ENCODE assay signal across 19 cellular contexts in the genomic region with DNA sequence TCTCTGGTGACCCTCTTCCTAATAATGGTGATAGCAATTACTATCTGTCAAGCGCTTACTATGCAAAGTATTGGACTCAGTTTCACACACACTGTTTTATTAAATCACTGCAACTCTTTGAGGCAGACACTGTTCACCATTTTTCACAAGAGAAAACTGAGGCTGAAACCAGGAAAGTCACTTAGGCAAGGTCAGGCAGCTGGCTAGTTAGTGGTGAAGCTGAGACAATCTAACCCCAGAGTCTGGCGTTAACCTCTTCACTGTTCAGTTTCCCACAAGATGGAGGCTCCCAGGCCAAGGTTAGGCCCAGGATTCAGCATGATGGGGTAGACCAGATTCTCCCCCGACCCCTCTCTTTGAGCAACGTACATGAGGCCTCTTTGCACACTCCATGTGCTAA. TPM values are rescaled to one million over a fixed set of nuclear protein-coding genes. Genes with fewer than 3 reads are reported as not detected.
DNase-seq lines count a peak whose midpoint lies in the region; ATAC-seq and TF ChIP-seq lines count a peak whose summit lies in the region.
"Had no signal": no experiment of that assay in that cellular context is flagged by ENCODE, and none has a peak within 500 bp of the region (broad histone marks: within the 10 kb centered on the region; RNA-seq: fewer than 3 reads in every experiment).

No MANE protein-coding gene starts in this region.

- TF ChIP-seq POLR2A in esophagus muscularis mucosa (IDR thresholded peaks at IDR 0.05; ENCODE audit: low read depth): no peak

- H3K9me3 ChIP-seq in esophagus muscularis mucosa (no peaks in the 10 kb centered on the region), left lung (no peaks in the 10 kb centered on the region)
- H3K9me3 ChIP-seq: A549; BLaER1 treated with 17β-estradiol and CSF1 and Interleukin-3, amounts not matched to agents 10 nM and 100 nM; Caco-2 had no signal

- no peaks in the 10 kb centered on the region for H4K20me1 ChIP-seq in KMS-11 (ENCODE audit: insufficient read depth)
- H4K20me1 ChIP-seq: BLaER1 treated with 17β-estradiol and CSF1 and Interleukin-3, amounts not matched to agents 10 nM and 100 nM had no signal

- peaks cover 16% of the 10 kb centered on the region for H3K4me1 ChIP-seq in KMS-11 (ENCODE audit: low read depth, poor library complexity, severe bottlenecking)
- peaks cover 0 to 8% (median 3%) of the 10 kb centered on the region in 4 donors for H3K4me1 ChIP-seq in esophagus muscularis mucosa
- H3K4me1 ChIP-seq in left lung: no peaks in the 10 kb centered on the region
- H3K4me1 ChIP-seq: A549, Caco-2 had no signal

- no peak for TF ChIP-seq EP300 in esophagus muscularis mucosa (IDR thresholded peaks at IDR 0.05)

- peak overlapping the region; percentile 11; the same call in 1 of the 2 replicates for H3K4me2 ChIP-seq in KMS-11
- H3K4me2 ChIP-seq: A549; BLaER1 treated with 17β-estradiol and CSF1 and Interleukin-3, amounts not matched to agents 10 nM and 100 nM had no signal

- intact Hi-C loops in esophagus muscularis mucosa (cut with DNase I) (loop anchor here (10.0 kb wide), 1 partner anchor 623 kb away; no protein-coding TSS in a partner anchor), left lung (cut with DNase I) (loop anchor here (10.0 kb wide), 3 partner anchors 173 to 403 kb away; no protein-coding TSS in a partner anchor)

- H3K9ac ChIP-seq in KMS-11: no peak overlapping the region
- H3K9ac ChIP-seq: BLaER1 treated with 17β-estradiol and CSF1 and Interleukin-3, amounts not matched to agents 10 nM and 100 nM had no signal

- H3K27ac ChIP-seq in KMS-11 (peak overlapping the region; percentile 1; the same call in 1 of the 2 replicates), esophagus muscularis mucosa (replicated peaks in 1 of 4) (no peak overlapping the region), left lung (no peak overlapping the region)
- H3K27ac ChIP-seq: 22Rv1; A549; BLaER1 treated with 17β-estradiol and CSF1 and Interleukin-3, amounts not matched to agents 10 nM and 100 nM; C4-2B had no signal

- ATAC-seq in left lung: no peak
- ATAC-seq: CD8-positive, alpha-beta T cell; GM12878 had no signal

- DNase-seq in GM12865 (ENCODE audit: low read depth) (peak; percentile 25), esophagus muscularis mucosa (ENCODE audit: extremely low spot score) (peak; percentile 50), MV-4-11 (lab: John Stamatoyannopoulos, UW) (no peak), left lung (no peak), NCI-H69 (lab: John Stamatoyannopoulos, UW) (no peak)
- DNase-seq: AML-193; Caco-2; Calu3; CD4-positive, alpha-beta T cell; CD8-positive, alpha-beta T cell; GF-D8 had no signal

- 89% methylated on average over 4 of the region's 4 CpGs for WGBS in esophagus muscularis mucosa

- H3K79me2 ChIP-seq in KMS-11 (ENCODE audit: insufficient read depth, low read depth): no peaks in the 10 kb centered on the region

- H2AFZ ChIP-seq in KMS-11 (ENCODE audit: low read depth): peak overlapping the region; percentile 3; the same call in 1 of the 2 replicates

- H3K36me3 ChIP-seq in KMS-11 (ENCODE audit: insufficient read depth): no peaks in the 10 kb centered on the region
- H3K36me3 ChIP-seq in esophagus muscularis mucosa: no peaks in the 10 kb centered on the region
- no peaks in the 10 kb centered on the region for H3K36me3 ChIP-seq in left lung
- H3K36me3 ChIP-seq: BLaER1 treated with 17β-estradiol and CSF1 and Interleukin-3, amounts not matched to agents 10 nM and 100 nM had no signal

- H3K4me3 ChIP-seq in GM12865 (ENCODE audit: low read depth, low read length) (no peak overlapping the region), KMS-11 (IDR thresholded peaks at IDR 0.05; ENCODE audit: insufficient read depth, low read depth, low read length) (peak overlapping the region; percentile 28), esophagus muscularis mucosa (no peak overlapping the region), left lung (no peak overlapping the region)
- H3K4me3 ChIP-seq: A549; BLaER1 treated with 17β-estradiol and CSF1 and Interleukin-3, amounts not matched to agents 10 nM and 100 nM; GM12878 had no signal

- TF ChIP-seq CTCF in GM12865 (IDR thresholded peaks at IDR 0.05; ENCODE audit: insufficient read depth, low read depth, low read length, missing control alignments) (no peak), KMS-11 (conservative IDR thresholded peaks at IDR 0.05; ENCODE audit: low read depth, low read length) (no peak), esophagus muscularis mucosa (IDR thresholded peaks at IDR 0.05) (no peak), left lung (IDR thresholded peaks at IDR 0.05) (no peak)

- H3K27me3 ChIP-seq in KMS-11 (ENCODE audit: insufficient read depth, low read depth): no peaks in the 10 kb centered on the region
- H3K27me3 ChIP-seq in esophagus muscularis mucosa: peaks cover 0 to 4% (median 0%) of the 10 kb centered on the region in 4 donors
- H3K27me3 ChIP-seq in left lung: no peaks in the 10 kb centered on the region
- H3K27me3 ChIP-seq: BLaER1 treated with 17β-estradiol and CSF1 and Interleukin-3, amounts not matched to agents 10 nM and 100 nM had no signal

RNA-seq across cellular contexts. Expression of gene GJA8, which starts 4.8 kb away (rescaled TPM):
- total RNA-seq in esophagus muscularis mucosa (not detected), left lung (not detected)
- total RNA-seq: A172; B cell; Caco-2; Calu3; CD4-positive, alpha-beta T cell; CD8-positive, alpha-beta T cell; GM12878 had no signal

RNA-seq across cellular contexts. Expression of gene GPR89B, which starts 30.4 kb away (rescaled TPM):
- 10 to 100 TPM in 3 of 4 donors, 1 to 10 TPM in 1; 9.5 to 20.8 (median 10.4) TPM for total RNA-seq in esophagus muscularis mucosa
- 10 to 100 TPM; 14.2 to 14.5 TPM for total RNA-seq in left lung

Comparison
In these comparisons a context has a peak if more than half of its experiments do, and no peak if none do; other contexts are left out.
1. DNase-seq: peak in GM12865 (single experiment) and esophagus muscularis mucosa (single experiment); none in MV-4-11 (single experiment), left lung (0 of 2) and NCI-H69 (single experiment).